ENCODE assay signal across 24 cellular contexts in the genomic region with DNA sequence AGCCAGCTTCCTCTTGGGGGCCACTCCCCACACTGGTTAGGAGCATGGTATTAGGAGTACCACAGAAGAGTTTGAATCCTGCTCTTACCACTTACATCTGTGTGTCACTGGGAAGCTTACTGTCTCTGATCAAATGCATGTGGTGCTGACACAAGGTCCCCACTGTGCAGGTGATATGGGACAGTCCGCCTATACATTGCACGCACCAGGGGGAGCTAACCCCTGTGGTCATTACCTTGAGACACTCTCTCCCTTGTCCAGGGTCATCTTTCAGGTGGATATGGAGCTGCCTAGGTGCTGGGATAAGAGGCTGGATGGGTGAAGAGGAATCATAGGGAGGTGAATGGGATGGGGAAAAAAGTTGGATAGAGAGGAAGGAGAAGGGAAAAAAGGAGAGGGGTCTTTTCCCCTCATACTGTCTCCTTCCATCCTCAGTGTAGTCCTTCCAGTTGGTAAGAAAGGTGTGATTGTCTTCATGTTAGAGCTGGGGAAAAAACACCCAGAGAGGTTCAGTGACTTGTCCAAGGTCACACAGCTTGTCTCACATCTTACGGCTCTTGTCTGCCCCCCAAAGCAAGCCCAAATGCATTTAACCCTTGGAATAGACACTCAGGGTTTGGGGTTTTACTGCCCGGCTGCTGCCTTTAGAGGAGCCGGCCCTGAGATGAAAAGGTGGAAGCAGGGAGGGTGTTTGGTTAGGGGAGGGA.
DNase-seq lines count a peak whose midpoint lies in the region; ATAC-seq, FAIRE-seq and TF ChIP-seq lines count a peak whose summit lies in the region.
"Had no signal": no experiment of that assay in that cellular context is flagged by ENCODE, and none has a peak within 500 bp of the region (broad histone marks: within the 10 kb centered on the region; RNA-seq: fewer than 3 reads in every experiment).

No MANE protein-coding gene starts in this region.

- 98% methylated on average over 5 of the region's 5 CpGs for WGBS in mammary epithelial cell (ENCODE audit: low coverage, missing lambda C conversion rate)
- WGBS in hepatocyte (ENCODE audit: low lambda C conversion rate, missing lambda C conversion rate): 61% methylated on average over 5 of the region's 5 CpGs

- H3K27me3 ChIP-seq in mammary epithelial cell (ENCODE audit: insufficient read depth, low read length) (no peaks in the 10 kb centered on the region), PC-9 (ENCODE audit: insufficient read depth, low read depth) (no peaks in the 10 kb centered on the region), hepatocyte (no peaks in the 10 kb centered on the region)
- H3K27me3 ChIP-seq: suprapubic skin, vagina had no signal

- H3K4me1 Mint-ChIP-seq in MCF 10A (ENCODE audit: insufficient read depth, unreplicated experiment): peaks cover 5% of the 10 kb centered on the region
- H3K4me1 Mint-ChIP-seq: activated naive CD4-positive, alpha-beta T cell treated with anti-CD3 and anti-CD28 coated beads, Interleukin-2, amount 50 U/mL, for 24 hours; CD14-positive monocyte had no signal

- H3K4me3 ChIP-seq in mammary epithelial cell (replicated peaks in 1 of 3; ENCODE audit: insufficient read depth in 1 of 3, low read depth in 2 of 3, low read length in 3 of 3): no peak overlapping the region
- H3K4me3 ChIP-seq in PC-9: no peak overlapping the region
- H3K4me3 ChIP-seq in hepatocyte: no peak overlapping the region
- H3K4me3 ChIP-seq: left lung, sigmoid colon, suprapubic skin, vagina had no signal

- no peak overlapping the region for H3K27ac Mint-ChIP-seq in MCF 10A (ENCODE audit: low read depth, unreplicated experiment)
- H3K27ac Mint-ChIP-seq: activated naive CD4-positive, alpha-beta T cell treated with anti-CD3 and anti-CD28 coated beads, Interleukin-2, amount 50 U/mL, for 24 hours; CD14-positive monocyte had no signal

- dilution Hi-C loops in mammary epithelial cell (cut with HindIII; ENCODE audit: low sequenced_read_pairs): loop anchor here (5.0 kb wide), 1 partner anchor 50 kb away; no protein-coding TSS in a partner anchor

- H3K79me2 ChIP-seq in mammary epithelial cell (ENCODE audit: insufficient read depth, low read length): no peaks in the 10 kb centered on the region
- no peaks in the 10 kb centered on the region for H3K79me2 ChIP-seq in PC-9 (ENCODE audit: low read depth)
- no peaks in the 10 kb centered on the region for H3K79me2 ChIP-seq in hepatocyte

- H3K27ac ChIP-seq in mammary epithelial cell (ENCODE audit: insufficient read depth, low read depth, low read length): no peak overlapping the region
- H3K27ac ChIP-seq in PC-9: no peak overlapping the region
- no peak overlapping the region for H3K27ac ChIP-seq in hepatocyte
- H3K27ac ChIP-seq: left lung, sigmoid colon, suprapubic skin, vagina had no signal

- H3K9me2 ChIP-seq in PC-9 (ENCODE audit: insufficient read depth) (no peaks in the 10 kb centered on the region), hepatocyte (replicated peaks; ENCODE audit: insufficient read depth) (no peaks in the 10 kb centered on the region)

- no peak overlapping the region for H3K4me3 Mint-ChIP-seq in MCF 10A (ENCODE audit: unreplicated experiment)
- H3K4me3 Mint-ChIP-seq: activated naive CD4-positive, alpha-beta T cell treated with anti-CD3 and anti-CD28 coated beads, Interleukin-2, amount 50 U/mL, for 24 hours; CD14-positive monocyte had no signal

- no peak for ATAC-seq in GM21526 (IDR thresholded peaks at IDR 0.05; ENCODE audit: low FRiP score, unreplicated experiment)
- ATAC-seq: activated CD4-positive, CD25-positive, alpha-beta regulatory T cell treated with anti-CD3 and anti-CD28 coated beads, Interleukin-2, amount 50 U/mL, for 24 hours; left lung had no signal

- peaks cover 42% of the 10 kb centered on the region for H3K27me3 Mint-ChIP-seq in MCF 10A (ENCODE audit: insufficient read depth, unreplicated experiment)

- peak; percentile 13 for FAIRE-seq in urothelium cell line (lab: Jason Lieb, UNC)
- FAIRE-seq: colon had no signal

- TF ChIP-seq CTCF in MCF 10A (IDR thresholded peaks at IDR 0.05; ENCODE audit: unreplicated experiment): no peak
- TF ChIP-seq CTCF in mammary epithelial cell (conservative IDR thresholded peaks at IDR 0.05 in 1 of 2, IDR thresholded peaks at IDR 0.05 in 1 of 2; ENCODE audit: extremely low read depth in 1 of 2, insufficient read depth in 1 of 2, low read depth in 1 of 2, low read length in 2 of 2): peak in 1 of 2 donors; percentile 23
- peak; percentile 50 for TF ChIP-seq CTCF in PC-9 (conservative IDR thresholded peaks at IDR 0.05)
- TF ChIP-seq CTCF in hepatocyte (IDR thresholded peaks at IDR 0.05; ENCODE audit: poor library complexity): peak; percentile 10

- intact Hi-C loops in MCF 10A (cut with micrococcal nuclease) (no loop called here), mammary epithelial cell (cut with micrococcal nuclease) (loop anchor here (1.0 kb wide), 1 partner anchor 8 kb away; no protein-coding TSS in a partner anchor), PC-9 (cut with micrococcal nuclease; ENCODE audit: unreplicated experiment) (no loop called here)

- H2AFZ ChIP-seq in mammary epithelial cell (ENCODE audit: low read depth, low read length): no peak overlapping the region
- H2AFZ ChIP-seq in PC-9: no peak overlapping the region
- no peak overlapping the region for H2AFZ ChIP-seq in hepatocyte

- H3K36me3 ChIP-seq in mammary epithelial cell (ENCODE audit: insufficient read depth, low read length) (no peaks in the 10 kb centered on the region), PC-9 (ENCODE audit: low read depth) (no peaks in the 10 kb centered on the region), hepatocyte (replicated peaks; ENCODE audit: insufficient read depth, low read depth) (no peaks in the 10 kb centered on the region)
- H3K36me3 ChIP-seq: left lung, sigmoid colon, suprapubic skin, vagina had no signal

- H3K36me3 Mint-ChIP-seq in MCF 10A (ENCODE audit: insufficient read depth, unreplicated experiment): no peaks in the 10 kb centered on the region
- H3K36me3 Mint-ChIP-seq: activated naive CD4-positive, alpha-beta T cell treated with anti-CD3 and anti-CD28 coated beads, Interleukin-2, amount 50 U/mL, for 24 hours; CD14-positive monocyte had no signal

- no peak overlapping the region for H3K4me2 ChIP-seq in mammary epithelial cell (ENCODE audit: insufficient read depth, low read depth, low read length)
- no peak overlapping the region for H3K4me2 ChIP-seq in PC-9
- no peak overlapping the region for H3K4me2 ChIP-seq in hepatocyte

- H3F3A ChIP-seq in PC-9 (ENCODE audit: insufficient read depth, low read depth): no peaks in the 10 kb centered on the region

- H3K4me1 ChIP-seq in mammary epithelial cell (ENCODE audit: insufficient read depth, low read length): peaks cover 17% of the 10 kb centered on the region
- no peaks in the 10 kb centered on the region for H3K4me1 ChIP-seq in PC-9 (replicated peaks; ENCODE audit: insufficient read depth)
- no peaks in the 10 kb centered on the region for H3K4me1 ChIP-seq in hepatocyte (ENCODE audit: insufficient read depth)
- H3K4me1 ChIP-seq: left lung, sigmoid colon, vagina had no signal

- H3K9me3 Mint-ChIP-seq in MCF 10A (ENCODE audit: unreplicated experiment): no peaks in the 10 kb centered on the region
- H3K9me3 Mint-ChIP-seq: activated naive CD4-positive, alpha-beta T cell treated with anti-CD3 and anti-CD28 coated beads, Interleukin-2, amount 50 U/mL, for 24 hours had no signal

- H3K9me3 ChIP-seq in mammary epithelial cell (replicated peaks; ENCODE audit: insufficient read depth, low read length) (no peaks in the 10 kb centered on the region), PC-9 (ENCODE audit: insufficient read depth, low read depth) (no peaks in the 10 kb centered on the region), hepatocyte (ENCODE audit: low read depth) (no peaks in the 10 kb centered on the region)
- H3K9me3 ChIP-seq: left lung, sigmoid colon, suprapubic skin, vagina had no signal

- no peaks in the 10 kb centered on the region for H4K20me1 ChIP-seq in mammary epithelial cell (ENCODE audit: insufficient read depth, low read length)
- no peaks in the 10 kb centered on the region for H4K20me1 ChIP-seq in PC-9 (ENCODE audit: insufficient read depth)
- no peaks in the 10 kb centered on the region for H4K20me1 ChIP-seq in hepatocyte (ENCODE audit: insufficient read depth, poor library complexity, severe bottlenecking)

- POLR2A ChIA-PET in MCF 10A (lab: Yijun Ruan, JAX) (interaction anchor here (1.3 kb wide), 1 partner anchor 9 kb away, joined by 3 read pairs; no protein-coding TSS in a partner anchor), PC-9 (lab: Charles Lee; ENCODE audit: unreplicated experiment) (interaction anchor here (0.5 kb wide), 1 partner anchor 827 kb away, joined by 9 read pairs; no protein-coding TSS in a partner anchor)

- H3K9ac ChIP-seq in mammary epithelial cell (ENCODE audit: insufficient read depth, low read length): no peak overlapping the region

- CTCF ChIA-PET in MCF 10A (lab: Yijun Ruan, JAX): interaction anchor here (0.5 to 0.8 kb wide), 4 partner anchors 21 to 1097 kb away, joined by 3 to 4 read pairs (median 4); no protein-coding TSS in a partner anchor
- CTCF ChIA-PET in mammary epithelial cell (lab: Charles Lee; ENCODE audit: low non-redundant PET): interaction anchor here (0.5 to 0.6 kb wide), 3 partner anchors 15 to 522 kb away, joined by 4 to 5 read pairs (median 5); no protein-coding TSS in a partner anchor
- CTCF ChIA-PET in PC-9 (lab: Charles Lee): no interaction called here

- BruUV-seq in MCF 10A (replicated peaks; lab: Mats Ljungman, UMichigan) (no TSS peak), mammary epithelial cell (replicated peaks; lab: Mats Ljungman, UMichigan) (no TSS peak), PC-9 (replicated peaks; lab: Mats Ljungman, UMichigan) (no TSS peak)

- in situ Hi-C loops in mammary epithelial cell (cut with MboI; ENCODE audit: low sequenced_read_pairs in 2 of 2): no loop called here

- DNase-seq in MCF 10A (ENCODE audit: unreplicated experiment) (peak; percentile 5), mammary epithelial cell (no peak), PC-9 (peak; percentile 11 to 43), hepatocyte (ENCODE audit: low spot score) (no peak), urothelium cell line (ENCODE audit: low spot score) (no peak), HPDE6-E6E7 (ENCODE audit: extremely low spot score) (no peak), amniotic stem cell (lab: John Stamatoyannopoulos, UW) (no peak)
- DNase-seq: ACHN; activated T-cell treated with anti-CD3 and anti-CD28 coated beads, Interleukin-2, amount 50 U/mL, for 48 hours; DMS 273 treated with DMSO at 0.1 percent for 48 hours; GDM1; NCI-H1048; NCI-H2029; NK-92 treated with Interleukin-12 subunit alpha and Interleukin-12 subunit beta, amount 100 ng/mL, for 24 hours; sigmoid colon; T1000 had no signal

Comparison
In these comparisons a context has a peak if more than half of its experiments do, and no peak if none do; other contexts are left out.
1. DNase-seq: peak in MCF 10A (single experiment) and PC-9 (2 of 2); none in mammary epithelial cell (single experiment), hepatocyte (single experiment), urothelium cell line (single experiment), HPDE6-E6E7 (single experiment) and amniotic stem cell (single experiment).